ENCODE assay signal across 22 cellular contexts in genomic region chr18:69969491-69969890, GRCh38.
"Had no signal": no experiment of that assay in that cellular context is flagged by ENCODE, and none has a peak within 500 bp of the region (broad histone marks: within the 10 kb centered on the region; RNA-seq: fewer than 3 reads in every experiment).

No MANE protein-coding gene starts in this region.

- H3K4me1 ChIP-seq: body of pancreas, gastroesophageal sphincter, heart left ventricle, prostate gland, right atrium auricular region, tibial artery had no signal

- H3K27me3 Mint-ChIP-seq: activated CD4-positive, alpha-beta memory T cell treated with anti-CD3 and anti-CD28 coated beads for 36 hours; activated CD4-positive, alpha-beta T cell treated with anti-CD3 and anti-CD28 coated beads for 36 hours; activated CD8-positive, alpha-beta memory T cell treated with anti-CD3 and anti-CD28 coated beads, Interleukin-2, amount 10 ng/mL, durations not matched to agents 7 days and 5 days; activated naive CD8-positive, alpha-beta T cell treated with anti-CD3 and anti-CD28 coated beads for 36 hours; activated T-helper 17 cell treated with anti-CD3 and anti-CD28 coated beads, Interleukin-2, amount 50 U/mL, for 72 hours; memory B cell had no signal

- H3K36me3 Mint-ChIP-seq: memory B cell had no signal

- ATAC-seq: activated CD4-positive, alpha-beta T cell treated with anti-CD3 and anti-CD28 coated beads for 36 hours; activated CD8-positive, alpha-beta memory T cell treated with anti-CD3 and anti-CD28 coated beads, Interleukin-2, amount 10 ng/mL, durations not matched to agents 7 days and 5 days; activated T-helper 17 cell treated with anti-CD3 and anti-CD28 coated beads, Interleukin-2, amount 50 U/mL, for 72 hours; body of pancreas; gastroesophageal sphincter; heart left ventricle; left ventricle myocardium superior; stimulated activated naive CD8-positive, alpha-beta T cell treated with anti-CD3 and anti-CD28 coated beads, Interleukin-15, Interleukin-2, amounts not matched to agents 100 U/mL and 50 U/mL, for 24 hours; WTC11 had no signal

- DNase-seq: activated CD4-positive, alpha-beta memory T cell treated with anti-CD3 and anti-CD28 coated beads for 36 hours; activated CD4-positive, alpha-beta T cell treated with anti-CD3 and anti-CD28 coated beads for 36 hours; activated CD8-positive, alpha-beta memory T cell treated with anti-CD3 and anti-CD28 coated beads, Interleukin-2, amount 10 ng/mL, durations not matched to agents 7 days and 5 days; activated naive CD4-positive, alpha-beta T cell; activated naive CD8-positive, alpha-beta T cell treated with anti-CD3 and anti-CD28 coated beads for 36 hours; amygdala; body of pancreas; caudate nucleus; dorsolateral prefrontal cortex; heart left ventricle; left ventricle myocardium superior; stimulated activated naive CD8-positive, alpha-beta T cell treated with anti-CD3 and anti-CD28 coated beads, Interleukin-15, Interleukin-2, amounts not matched to agents 100 U/mL and 50 U/mL, for 24 hours; substantia nigra; tibial artery had no signal

- H3K36me3 ChIP-seq: gastroesophageal sphincter, heart left ventricle, prostate gland, right atrium auricular region, tibial artery had no signal

- H3K27ac Mint-ChIP-seq: activated CD4-positive, alpha-beta memory T cell treated with anti-CD3 and anti-CD28 coated beads for 36 hours; activated CD4-positive, alpha-beta T cell treated with anti-CD3 and anti-CD28 coated beads for 36 hours; activated CD8-positive, alpha-beta memory T cell treated with anti-CD3 and anti-CD28 coated beads, Interleukin-2, amount 10 ng/mL, durations not matched to agents 7 days and 5 days; activated naive CD8-positive, alpha-beta T cell treated with anti-CD3 and anti-CD28 coated beads for 36 hours; memory B cell; T-helper 2 cell treated with Interferon-gamma antibody and Interleukin-4, amounts not matched to agents 5 μg/mL and 100 μg/mL, for 36 hours; WTC11 had no signal

- H3K9me3 ChIP-seq: body of pancreas, prostate gland, right atrium auricular region had no signal

- H3K9me3 Mint-ChIP-seq: memory B cell had no signal

- H3K4me3 ChIP-seq: body of pancreas, dorsolateral prefrontal cortex, gastroesophageal sphincter, heart left ventricle, prostate gland, right atrium auricular region, skin epidermis, tibial artery had no signal

- H3K4me3 Mint-ChIP-seq: activated CD4-positive, alpha-beta memory T cell treated with anti-CD3 and anti-CD28 coated beads for 36 hours; activated CD4-positive, alpha-beta T cell treated with anti-CD3 and anti-CD28 coated beads for 36 hours; activated CD8-positive, alpha-beta memory T cell treated with anti-CD3 and anti-CD28 coated beads, Interleukin-2, amount 10 ng/mL, durations not matched to agents 7 days and 5 days; activated naive CD8-positive, alpha-beta T cell treated with anti-CD3 and anti-CD28 coated beads for 36 hours; activated T-helper 17 cell treated with anti-CD3 and anti-CD28 coated beads, Interleukin-2, amount 50 U/mL, for 72 hours; memory B cell; T-helper 2 cell treated with Interferon-gamma antibody and Interleukin-4, amounts not matched to agents 5 μg/mL and 100 μg/mL, for 36 hours; WTC11 had no signal

- H3K27ac ChIP-seq: body of pancreas, dorsolateral prefrontal cortex, gastroesophageal sphincter, heart left ventricle, prostate gland, right atrium auricular region, skin epidermis, tibial artery had no signal

- H3K27me3 ChIP-seq: body of pancreas, dorsolateral prefrontal cortex, gastroesophageal sphincter, heart left ventricle, right atrium auricular region, tibial artery had no signal
